In genomic region chr5:142141463-142141862, GRCh38 we compare ENCODE assay signal across 13 cellular contexts. TPM values are rescaled to one million over a fixed set of nuclear protein-coding genes. Genes with fewer than 3 reads are reported as not detected.
DNase-seq lines count a peak whose midpoint lies in the region; ATAC-seq and TF ChIP-seq lines count a peak whose summit lies in the region.
"Had no signal": no experiment of that assay in that cellular context is flagged by ENCODE, and none has a peak within 500 bp of the region (broad histone marks: within the 10 kb centered on the region; RNA-seq: fewer than 3 reads in every experiment).

No MANE protein-coding gene starts in this region.

- H3K4me3 Mint-ChIP-seq in mesothelial cell of epicardium: no peak overlapping the region
- H3K4me3 Mint-ChIP-seq in activated CD8-positive, alpha-beta memory T cell treated with anti-CD3 and anti-CD28 coated beads, Interleukin-2, amount 10 ng/mL, durations not matched to agents 7 days and 5 days: no peak overlapping the region

- ATAC-seq in SK-N-SH treated with all-trans-retinoic acid at 6 μM for 48 hours (no peak), RWPE2 (ENCODE audit: low read depth) (no peak)
- no peak for ATAC-seq in activated CD8-positive, alpha-beta memory T cell treated with anti-CD3 and anti-CD28 coated beads, Interleukin-2, amount 10 ng/mL, durations not matched to agents 7 days and 5 days
- ATAC-seq: esophagus mucosa, heart right ventricle had no signal

- peak; percentile 23; the same call in 1 of the 2 replicates for TF ChIP-seq CTCF in SK-N-SH (IDR thresholded peaks at IDR 0.05)
- no peak for TF ChIP-seq CTCF in HEK293 (tag by site-specific recombination; IDR thresholded peaks at IDR 0.05)
- peak; percentile 39 for TF ChIP-seq CTCF in RWPE2 (IDR thresholded peaks at IDR 0.05; ENCODE audit: poor library complexity, severe bottlenecking)
- peak; percentile 9 for TF ChIP-seq CTCF in mesothelial cell of epicardium (IDR thresholded peaks at IDR 0.05; ENCODE audit: unreplicated experiment)
- no peak for TF ChIP-seq CTCF in coronary artery (IDR thresholded peaks at IDR 0.05)

- CTCF ChIA-PET in SK-N-SH (lab: Yijun Ruan, JAX): interaction anchor here (0.7 to 7.4 kb wide), 2 partner anchors 148 to 397 kb away, joined by 3 to 164 read pairs; no protein-coding TSS in a partner anchor
- CTCF ChIA-PET in HEK293 (lab: Yijun Ruan, JAX): interaction anchor here (0.8 to 3.5 kb wide), 2 partner anchors 131 to 147 kb away, joined by 3 to 23 read pairs; no protein-coding TSS in a partner anchor
- CTCF ChIA-PET in activated CD8-positive, alpha-beta memory T cell treated with anti-CD3 and anti-CD28 coated beads, Interleukin-2, amount 10 ng/mL, durations not matched to agents 7 days and 5 days (lab: Charles Lee): interaction anchor here (0.8 to 4.6 kb wide), 6 partner anchors 127 to 449 kb away, joined by 3 to 58 read pairs (median 19); partner anchors contain the start of gene RNF14

- no peak overlapping the region for H3K9ac ChIP-seq in SK-N-SH

- H3K79me2 ChIP-seq in SK-N-SH (ENCODE audit: insufficient read depth): peaks cover 15% of the 10 kb centered on the region

- DNase-seq in SK-N-SH: no peak
- DNase-seq in RWPE2 (ENCODE audit: low spot score): no peak
- no peak for DNase-seq in mesothelial cell of epicardium (ENCODE audit: low spot score in 2 of 2, unreplicated experiment in 2 of 2)
- no peak for DNase-seq in coronary artery (ENCODE audit: low spot score)
- DNase-seq in activated CD8-positive, alpha-beta memory T cell treated with anti-CD3 and anti-CD28 coated beads, Interleukin-2, amount 10 ng/mL, durations not matched to agents 7 days and 5 days: no peak
- DNase-seq in HK-2 (ENCODE audit: unreplicated experiment): no peak
- DNase-seq: heart right ventricle, NCI-H774 had no signal

- no peak overlapping the region for H3K4me2 ChIP-seq in SK-N-SH

- peaks cover 51 to 55% of the 10 kb centered on the region in 2 experiments for H3K36me3 ChIP-seq in SK-N-SH (replicated peaks in 1 of 2; ENCODE audit: control insufficient read depth in 1 of 2, insufficient read depth in 2 of 2, low read length in 1 of 2)
- peaks cover 10 to 38% of the 10 kb centered on the region in 2 experiments for H3K36me3 ChIP-seq in HEK293 (ENCODE audit: control insufficient read depth in 2 of 2, insufficient read depth in 1 of 2, low read length in 2 of 2)
- H3K36me3 ChIP-seq in RWPE2 (ENCODE audit: low read depth): peaks cover 76% of the 10 kb centered on the region
- H3K36me3 ChIP-seq: prostate gland had no signal

- H3K4me3 ChIP-seq in SK-N-SH (ENCODE audit: low read depth in 2 of 2, low read length in 1 of 2) (no peak overlapping the region), HEK293 (ENCODE audit: low read depth, low read length) (no peak overlapping the region), RWPE2 (ENCODE audit: severe bottlenecking) (no peak overlapping the region), coronary artery (no peak overlapping the region)
- H3K4me3 ChIP-seq: heart right ventricle, prostate gland, SK-N-MC had no signal

- peaks cover 25% of the 10 kb centered on the region for H3F3A ChIP-seq in SK-N-SH (replicated peaks; ENCODE audit: insufficient read depth)

- TF ChIP-seq EP300 in SK-N-SH (IDR thresholded peaks at IDR 0.05; ENCODE audit: borderline replicate concordance in 1 of 2, low read depth in 1 of 2, low read length in 1 of 2): no peak

- H3K9me3 ChIP-seq in SK-N-SH (no peaks in the 10 kb centered on the region), HEK293 (ENCODE audit: control insufficient read depth, insufficient read depth, low read depth, low read length) (no peaks in the 10 kb centered on the region), RWPE2 (ENCODE audit: severe bottlenecking) (no peaks in the 10 kb centered on the region)
- H3K9me3 ChIP-seq: heart right ventricle, prostate gland had no signal

- TF ChIP-seq RAD21 in SK-N-SH (IDR thresholded peaks at IDR 0.05; ENCODE audit: low read length): peak; percentile 57

- no peaks in the 10 kb centered on the region for H3K4me1 Mint-ChIP-seq in mesothelial cell of epicardium
- no peaks in the 10 kb centered on the region for H3K4me1 Mint-ChIP-seq in activated CD8-positive, alpha-beta memory T cell treated with anti-CD3 and anti-CD28 coated beads, Interleukin-2, amount 10 ng/mL, durations not matched to agents 7 days and 5 days

- H3K9me2 ChIP-seq in SK-N-SH: no peaks in the 10 kb centered on the region

- peaks cover 12% of the 10 kb centered on the region for H3K36me3 Mint-ChIP-seq in mesothelial cell of epicardium
- H3K36me3 Mint-ChIP-seq in activated CD8-positive, alpha-beta memory T cell treated with anti-CD3 and anti-CD28 coated beads, Interleukin-2, amount 10 ng/mL, durations not matched to agents 7 days and 5 days: peaks cover 11% of the 10 kb centered on the region

- H4K20me1 ChIP-seq in SK-N-SH (ENCODE audit: insufficient read depth): no peaks in the 10 kb centered on the region

- no peak overlapping the region for H2AFZ ChIP-seq in SK-N-SH (ENCODE audit: low read depth)

- POLR2A ChIA-PET in SK-N-SH (lab: Yijun Ruan, JAX): no interaction called here
- POLR2A ChIA-PET in HEK293 (lab: Yijun Ruan, JAX): no interaction called here

- H3K27me3 Mint-ChIP-seq in mesothelial cell of epicardium (ENCODE audit: low read depth): no peaks in the 10 kb centered on the region
- no peaks in the 10 kb centered on the region for H3K27me3 Mint-ChIP-seq in activated CD8-positive, alpha-beta memory T cell treated with anti-CD3 and anti-CD28 coated beads, Interleukin-2, amount 10 ng/mL, durations not matched to agents 7 days and 5 days

- H3K27ac Mint-ChIP-seq in mesothelial cell of epicardium: no peak overlapping the region
- H3K27ac Mint-ChIP-seq in activated CD8-positive, alpha-beta memory T cell treated with anti-CD3 and anti-CD28 coated beads, Interleukin-2, amount 10 ng/mL, durations not matched to agents 7 days and 5 days: no peak overlapping the region

- H3K27ac ChIP-seq in SK-N-SH (ENCODE audit: low read depth in 2 of 2, low read length in 1 of 2): no peak overlapping the region
- no peak overlapping the region for H3K27ac ChIP-seq in HEK293 (ENCODE audit: extremely low read depth, low read depth, low read length)
- H3K27ac ChIP-seq in RWPE2 (ENCODE audit: poor library complexity, severe bottlenecking): no peak overlapping the region
- no peak overlapping the region for H3K27ac ChIP-seq in coronary artery
- H3K27ac ChIP-seq: heart right ventricle, prostate gland, SK-N-MC had no signal

- H3K4me1 ChIP-seq in SK-N-SH (ENCODE audit: control insufficient read depth in 1 of 2, insufficient read depth in 2 of 2, low read depth in 1 of 2, low read length in 1 of 2) (no peaks in the 10 kb centered on the region), HEK293 (ENCODE audit: control insufficient read depth, insufficient read depth, low read length) (no peaks in the 10 kb centered on the region), RWPE2 (ENCODE audit: insufficient read depth, poor library complexity, severe bottlenecking) (no peaks in the 10 kb centered on the region)
- H3K4me1 ChIP-seq: prostate gland had no signal

- no peaks in the 10 kb centered on the region for H3K9me3 Mint-ChIP-seq in mesothelial cell of epicardium
- H3K9me3 Mint-ChIP-seq in activated CD8-positive, alpha-beta memory T cell treated with anti-CD3 and anti-CD28 coated beads, Interleukin-2, amount 10 ng/mL, durations not matched to agents 7 days and 5 days (ENCODE audit: low read depth): no peaks in the 10 kb centered on the region

- H3K27me3 ChIP-seq in SK-N-SH (ENCODE audit: insufficient read depth) (no peaks in the 10 kb centered on the region), RWPE2 (ENCODE audit: insufficient read depth, poor library complexity, severe bottlenecking) (no peaks in the 10 kb centered on the region)
- H3K27me3 ChIP-seq: heart right ventricle had no signal

TF ChIP-seq in SK-N-SH, 30 proteins besides CTCF, POLR2A, EP300 and RAD21:
- TF ChIP-seq TAF1 (IDR thresholded peaks at IDR 0.05; ENCODE audit: borderline replicate concordance, low read depth, low read length): no peak
- TF ChIP-seq SMC3 (IDR thresholded peaks at IDR 0.05; ENCODE audit: low read depth, low read length): peak; percentile 18; the same call in 1 of the 2 replicates
TF ChIP-seq in SK-N-SH: peak in this region for 1.

TF ChIP-seq in SK-N-SH treated with all-trans-retinoic acid at 6 μM for 48 hours, 23 proteins besides CTCF, POLR2A, EP300 and RAD21 (continues in another document):
- TF ChIP-seq OSR1 (CRISPR knock-in tag; IDR thresholded peaks at IDR 0.05): no peak
- TF ChIP-seq ZNF8 (CRISPR knock-in tag; IDR thresholded peaks at IDR 0.05): no peak
- no peak for TF ChIP-seq CSDC2 (CRISPR knock-in tag; IDR thresholded peaks at IDR 0.05)
- TF ChIP-seq ZNF565 (CRISPR knock-in tag; conservative IDR thresholded peaks at IDR 0.05; ENCODE audit: low read depth): no peak

TF ChIP-seq in HEK293, 187 proteins besides CTCF, POLR2A, EP300 and RAD21:
- TF ChIP-seq ZNF654 (tag by site-specific recombination; IDR thresholded peaks at IDR 0.05; ENCODE audit: low read depth): peak; percentile 40; the same call in 1 of the 2 replicates
- no peak for TF ChIP-seq ZNF830 (tag by site-specific recombination; IDR thresholded peaks at IDR 0.05; ENCODE audit: low read depth)
TF ChIP-seq in HEK293: peak in this region for 1.

RNA-seq across cellular contexts. Expression of gene NDFIP1, which starts 32.9 kb away (rescaled TPM):
- 25.5 and 40.0 TPM in 2 replicates for polyA plus RNA-seq in SK-N-SH (2012; rRNA removed)
- 41.1 and 41.8 TPM in 2 replicates for polyA plus RNA-seq in SK-N-SH (2012; cell fraction: cytosol; rRNA removed)
- polyA plus RNA-seq in SK-N-SH (2012; cell fraction: nucleus; rRNA removed): 25.1 and 27.1 TPM in 2 replicates
- 63.2 to 67.9 TPM (median 66.1 TPM) in 3 replicates for total RNA-seq in mesothelial cell of epicardium
- total RNA-seq in activated CD8-positive, alpha-beta memory T cell treated with anti-CD3 and anti-CD28 coated beads, Interleukin-2, amount 10 ng/mL, durations not matched to agents 7 days and 5 days: 10 to 100 TPM; 28.5 to 31.7 TPM

Comparison
In these comparisons a context has a peak if more than half of its experiments do, and no peak if none do; other contexts are left out.
1. CTCF ChIP-seq: peak in SK-N-SH (single experiment), RWPE2 (single experiment) and mesothelial cell of epicardium (single experiment); none in HEK293 (single experiment) and coronary artery (single experiment).
2. Of the 4 proteins assayed by ChIP-seq in both HEK293 and SK-N-SH: peak only in HEK293: none; only in SK-N-SH: CTCF; in both: none; in neither: 3.